12 cellular contexts compared by ENCODE assay signal in genomic region chr16:66519974-66520373, GRCh38. TPM values are rescaled to one million over a fixed set of nuclear protein-coding genes. Genes with fewer than 3 reads are reported as not detected.
DNase-seq lines count a peak whose midpoint lies in the region; ATAC-seq and TF ChIP-seq lines count a peak whose summit lies in the region.
"Had no signal": no experiment of that assay in that cellular context is flagged by ENCODE, and none has a peak within 500 bp of the region (broad histone marks: within the 10 kb centered on the region; RNA-seq: fewer than 3 reads in every experiment).

No MANE protein-coding gene starts in this region.

- peak overlapping the region; percentile 99 for H3K27ac ChIP-seq in DND-41 (ENCODE audit: low read length)
- H3K27ac ChIP-seq in gastrocnemius medialis, result peak overlapping the region; percentile 45 to 97 (median 68)

- H3K4me2 ChIP-seq in DND-41 (ENCODE audit: insufficient read depth, low read length), result no peak overlapping the region

- H3K27ac Mint-ChIP-seq in T-cell, result peak overlapping the region; percentile 96 to 99
- H3K27ac Mint-ChIP-seq in endothelial cell (ENCODE audit: unreplicated experiment), result peak overlapping the region; percentile 75

- H3K27me3 ChIP-seq in DND-41 (ENCODE audit: insufficient read depth, low read length, poor library complexity) (no peaks in the 10 kb centered on the region), gastrocnemius medialis (no peaks in the 10 kb centered on the region)

- POLR2A ChIA-PET in T-cell (lab: Charles Lee), result interaction anchor here in 1 of 2 donors (0.6 kb wide), 1 partner anchor 43 kb away, joined by 3 read pairs; no protein-coding TSS in a partner anchor

- TF ChIP-seq CTCF in DND-41 (IDR thresholded peaks at IDR 0.05; ENCODE audit: borderline replicate concordance, extremely low read depth, low read length, poor library complexity, severe bottlenecking) (no peak), endothelial cell (IDR thresholded peaks at IDR 0.05; ENCODE audit: unreplicated experiment) (no peak), gastrocnemius medialis (IDR thresholded peaks at IDR 0.05 in 4 of 5, conservative IDR thresholded peaks at IDR 0.05 in 1 of 5) (no peak)

- H3K36me3 Mint-ChIP-seq in T-cell (no peaks in the 10 kb centered on the region), endothelial cell (ENCODE audit: low read depth, unreplicated experiment) (peaks cover 13% of the 10 kb centered on the region)

- H3K9me3 Mint-ChIP-seq in T-cell, result no peaks in the 10 kb centered on the region
- H3K9me3 Mint-ChIP-seq in endothelial cell (ENCODE audit: unreplicated experiment), result no peaks in the 10 kb centered on the region

- H4K20me1 ChIP-seq in DND-41 (ENCODE audit: insufficient read depth, low read length), result no peaks in the 10 kb centered on the region

- peaks cover 90 to 95% (median 93%) of the 10 kb centered on the region in 3 donors for H3K4me1 Mint-ChIP-seq in T-cell
- H3K4me1 Mint-ChIP-seq in endothelial cell (ENCODE audit: unreplicated experiment), result peaks cover 74% of the 10 kb centered on the region

- no peak for TF ChIP-seq POLR2A in gastrocnemius medialis (IDR thresholded peaks at IDR 0.05)

- CTCF ChIA-PET in T-cell (lab: Charles Lee), result interaction anchor here in 1 of 2 donors (0.6 kb wide), 1 partner anchor 33 kb away, joined by 3 read pairs; no protein-coding TSS in a partner anchor

- intact Hi-C loops in gastrocnemius medialis (cut with DNase I; ENCODE audit: low total_unique reads), result no loop called here

- no peak overlapping the region for H3K9ac ChIP-seq in DND-41 (ENCODE audit: low read depth, low read length)

- H3K9me3 ChIP-seq in DND-41 (ENCODE audit: insufficient read depth, low read length, severe bottlenecking) (no peaks in the 10 kb centered on the region), gastrocnemius medialis (no peaks in the 10 kb centered on the region)

- H3K4me3 ChIP-seq in DND-41 (ENCODE audit: low read depth in 1 of 2, low read length in 2 of 2), result no peak overlapping the region
- H3K4me3 ChIP-seq in gastrocnemius medialis, result no peak overlapping the region

- DNase-seq in DND-41 (no peak), T-cell (no peak), endothelial cell (ENCODE audit: low spot score) (no peak), gastrocnemius medialis (no peak), T-helper 9 cell (no peak)
- no peak for DNase-seq in stimulated activated CD8-positive, alpha-beta memory T cell treated with anti-CD3 and anti-CD28 coated beads, Interleukin-4, amount 100 ng/mL, for 48 hours
- DNase-seq: cortex of kidney; DMS79 treated with DMSO at 0.1 percent for 48 hours; NCI-H526; stimulated activated CD4-positive, alpha-beta T cell treated with anti-CD3 and anti-CD28 coated beads, Interleukin-1b, Interleukin-23, amount 100 ng/mL, for 48 hours had no signal

- peak overlapping the region in 1 of 3 donors; percentile 69 for H3K4me3 Mint-ChIP-seq in T-cell
- H3K4me3 Mint-ChIP-seq in endothelial cell (ENCODE audit: unreplicated experiment), result no peak overlapping the region

- H3K36me3 ChIP-seq in DND-41 (ENCODE audit: insufficient read depth, low read length) (peaks cover 16% of the 10 kb centered on the region; the same call in 1 of the 2 replicates), gastrocnemius medialis (peaks cover 0 to 3% of the 10 kb centered on the region in 2 donors)

- H2AFZ ChIP-seq in DND-41 (ENCODE audit: low read depth, low read length), result no peak overlapping the region

- H3K27me3 Mint-ChIP-seq in T-cell (no peaks in the 10 kb centered on the region), endothelial cell (ENCODE audit: unreplicated experiment) (peaks cover 7% of the 10 kb centered on the region)

- H3K4me1 ChIP-seq in DND-41 (ENCODE audit: insufficient read depth, low read length) (peaks cover 75% of the 10 kb centered on the region), gastrocnemius medialis (peaks cover 45 to 80% of the 10 kb centered on the region in 2 donors)

- ATAC-seq in DND-41 (ENCODE audit: insufficient read depth, low read depth) (no peak), T-cell (replicated peaks in 1 of 4) (no peak), gastrocnemius medialis (no peak), GM21526 (IDR thresholded peaks at IDR 0.05; ENCODE audit: low FRiP score, unreplicated experiment) (no peak), HG02588 (IDR thresholded peaks at IDR 0.05; ENCODE audit: unreplicated experiment) (no peak)

- in situ Hi-C loops in gastrocnemius medialis (cut with MboI; ENCODE audit: low sequenced_read_pairs in 4 of 4), result loop anchor here in 1 of 4 donors (5.0 kb wide), 1 partner anchor 32 kb away; the partner anchor contains the start of genes CKLF and TK2

- peaks cover 2% of the 10 kb centered on the region; the same call in 1 of the 2 replicates for H3K79me2 ChIP-seq in DND-41 (ENCODE audit: insufficient read depth, low read length)

RNA-seq across cellular contexts. Expression of gene TK2, which starts 29.9 kb away (rescaled TPM):
- 10 to 100 TPM in 2 of 5 donors, 1 to 10 TPM in 3; 4.6 to 10.8 (median 8.4) TPM for total RNA-seq in T-cell
- 13.1 TPM for total RNA-seq in endothelial cell (ENCODE audit: unreplicated experiment)
- 10 to 100 TPM; 10.6 to 22.7 (median 15.5) TPM for total RNA-seq in gastrocnemius medialis

RNA-seq across cellular contexts. Expression of gene CKLF, which starts 32.4 kb away (rescaled TPM):
- 10 to 100 TPM; 25.3 to 67.8 (median 58.3) TPM for total RNA-seq in T-cell
- 38.0 TPM for total RNA-seq in endothelial cell (ENCODE audit: unreplicated experiment)
- total RNA-seq in gastrocnemius medialis, result 1 to 10 TPM; 5.8 to 8.5 (median 6.9) TPM

RNA-seq across cellular contexts. Expression of gene CMTM1, which starts 46.3 kb away (rescaled TPM):
- total RNA-seq in T-cell (10 to 100 TPM in 3 of 5 donors, 1 to 10 TPM in 1, under 1 TPM in 1; 0.95 to 12.9 (median 10.3) TPM), endothelial cell (ENCODE audit: unreplicated experiment) (8.3 TPM), gastrocnemius medialis (under 1 TPM in 1 of 4 donors, not detected in 3; 0.31 TPM)

RNA-seq across cellular contexts. Expression of gene CMTM2, which starts 59.3 kb away (rescaled TPM):
- total RNA-seq in T-cell, result under 1 TPM in 2 of 5 donors, not detected in 3; 0.26 to 0.62 TPM
- total RNA-seq in endothelial cell (ENCODE audit: unreplicated experiment), result 2.1 TPM
- total RNA-seq in gastrocnemius medialis, result not detected
